ENCODE assay signal across 9 cellular contexts in the genomic region with DNA sequence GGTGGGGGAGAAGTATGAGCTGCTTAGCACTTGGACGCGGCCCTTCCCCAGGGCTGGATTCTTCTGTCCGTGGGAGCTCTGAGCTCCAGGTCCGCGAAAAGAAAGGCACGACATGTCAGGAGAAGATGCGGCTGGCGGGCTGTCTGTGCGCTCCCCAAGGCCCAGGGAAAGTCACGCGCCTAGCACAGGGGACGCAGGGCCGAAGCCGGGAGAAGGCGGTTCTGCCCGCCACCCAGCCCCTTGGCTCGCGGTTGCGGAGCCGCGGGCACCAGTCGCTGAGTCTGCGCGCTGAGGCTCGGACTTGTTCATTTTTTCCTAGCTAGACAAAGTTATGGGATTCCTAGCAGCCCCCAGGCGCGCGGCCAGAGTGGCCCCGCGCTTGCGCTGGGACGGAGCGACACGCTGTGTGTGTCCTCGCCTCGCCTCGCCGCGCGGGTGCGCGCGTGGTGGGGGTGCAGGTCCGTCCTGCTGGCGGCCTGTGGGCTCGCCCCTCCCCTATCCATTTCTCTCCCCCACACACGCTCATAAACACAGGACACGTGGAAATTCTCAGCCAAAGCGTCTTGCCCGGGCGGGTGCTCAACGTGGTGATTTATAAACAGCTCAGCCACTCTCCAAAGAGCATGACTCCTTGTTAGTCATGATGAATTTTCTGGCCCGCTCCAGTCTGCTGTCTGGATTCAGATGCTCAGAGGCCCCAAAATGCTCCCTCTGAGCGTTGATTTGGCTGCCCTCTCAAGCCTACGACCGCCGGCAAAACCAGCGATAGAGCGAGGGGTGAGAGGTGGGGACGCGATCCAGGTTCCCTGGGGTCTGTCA. TPM values are rescaled to one million over a fixed set of nuclear protein-coding genes. Genes with fewer than 3 reads are reported as not detected.
DNase-seq lines count a peak whose midpoint lies in the region; ATAC-seq lines count a peak whose summit lies in the region.
"Had no signal": no experiment of that assay in that cellular context is flagged by ENCODE, and none has a peak within 500 bp of the region (broad histone marks: within the 10 kb centered on the region; RNA-seq: fewer than 3 reads in every experiment).

No MANE protein-coding gene starts in this region.

- H3K36me3 ChIP-seq in effector memory CD4-positive, alpha-beta T cell (ENCODE audit: control insufficient read depth, insufficient read depth, low read length) = no peaks in the 10 kb centered on the region
- H3K36me3 ChIP-seq in mucosa of stomach (ENCODE audit: control insufficient read depth, insufficient read depth, low read length) (no peaks in the 10 kb centered on the region), aorta (ENCODE audit: control insufficient read depth in 1 of 2, insufficient read depth in 2 of 2, low read length in 1 of 2) (no peaks in the 10 kb centered on the region)

- peaks cover 79% of the 10 kb centered on the region for H3K27me3 ChIP-seq in effector memory CD4-positive, alpha-beta T cell (replicated peaks; ENCODE audit: control insufficient read depth, insufficient read depth, low read length, poor library complexity, severe bottlenecking)
- peaks cover 95% of the 10 kb centered on the region for H3K27me3 ChIP-seq in mucosa of stomach (ENCODE audit: control insufficient read depth, insufficient read depth, low read length)
- peaks cover 0 to 2% of the 10 kb centered on the region in 2 donors for H3K27me3 ChIP-seq in aorta (ENCODE audit: control insufficient read depth in 1 of 2, insufficient read depth in 2 of 2, low read length in 1 of 2)

- ATAC-seq in aorta (ENCODE audit: low FRiP score) = peak; percentile 42
- ATAC-seq in HG03196 (IDR thresholded peaks at IDR 0.05; ENCODE audit: unreplicated experiment) = no peak
- no peak for ATAC-seq in HG03469 (IDR thresholded peaks at IDR 0.05; ENCODE audit: unreplicated experiment)

- no peak overlapping the region for H3K9ac ChIP-seq in mucosa of stomach (ENCODE audit: low read length)

- WGBS in aorta, 2 donors = 1% methylated on average over 49 to 61 of the region's 61 CpGs

- no peak overlapping the region for H3K27ac ChIP-seq in effector memory CD4-positive, alpha-beta T cell (ENCODE audit: insufficient read depth, low read length, poor library complexity, severe bottlenecking)
- H3K27ac ChIP-seq in aorta (ENCODE audit: low read depth in 1 of 2, low read length in 2 of 2) = no peak overlapping the region

- no peaks in the 10 kb centered on the region for H3K9me3 ChIP-seq in effector memory CD4-positive, alpha-beta T cell (ENCODE audit: control insufficient read depth, low read length)
- H3K9me3 ChIP-seq in mucosa of stomach (ENCODE audit: control insufficient read depth, low read length) (no peaks in the 10 kb centered on the region), aorta (ENCODE audit: control insufficient read depth, low read length) (no peaks in the 10 kb centered on the region)

- DNase-seq in NCI-H2029 treated with DMSO at 0.1 percent for 48 hours (lab: John Stamatoyannopoulos, UW) = peak; percentile 42
- DNase-seq in NCI-H2029 (lab: John Stamatoyannopoulos, UW) = no peak
- DNase-seq in NCI-H345 treated with DMSO at 0.1 percent for 48 hours (lab: John Stamatoyannopoulos, UW; ENCODE audit: unreplicated experiment) = peak; percentile 55
- DNase-seq in effector memory CD4-positive, alpha-beta T cell = no peak
- DNase-seq in aorta = peak; percentile 50 to 82
- DNase-seq: DND-41 had no signal

- H3K4me1 ChIP-seq in effector memory CD4-positive, alpha-beta T cell (ENCODE audit: control insufficient read depth, insufficient read depth, low read length, poor library complexity, severe bottlenecking) = peaks cover 40% of the 10 kb centered on the region
- H3K4me1 ChIP-seq in mucosa of stomach (ENCODE audit: control insufficient read depth, insufficient read depth, low read length) (peaks cover 45% of the 10 kb centered on the region), aorta (ENCODE audit: control insufficient read depth in 1 of 2, insufficient read depth in 2 of 2, low read length in 2 of 2) (no peaks in the 10 kb centered on the region)

- intact Hi-C loops in aorta (cut with DNase I) = no loop called here

- peak overlapping the region; percentile 71 for H3K4me3 ChIP-seq in effector memory CD4-positive, alpha-beta T cell (ENCODE audit: insufficient read depth, low read depth, low read length, poor library complexity, severe bottlenecking)
- H3K4me3 ChIP-seq in mucosa of stomach (ENCODE audit: low read length) (peak overlapping the region; percentile 14), aorta (ENCODE audit: low read length in 2 of 2) (peak overlapping the region in 1 of 2 donors; percentile 54)

RNA-seq across cellular contexts. Expression of a gene that starts 1.9 kb away (rescaled TPM):
- not detected for total RNA-seq in aorta
- polyA plus RNA-seq in aorta = not detected

Comparison
In these comparisons a context has a peak if more than half of its experiments do, and no peak if none do; other contexts are left out.
1. DNase-seq: peak in NCI-H2029 treated with DMSO at 0.1 percent for 48 hours (single experiment), NCI-H345 treated with DMSO at 0.1 percent for 48 hours (single experiment) and aorta (2 of 2); none in NCI-H2029 (single experiment) and effector memory CD4-positive, alpha-beta T cell (0 of 3).